Comparison of ENCODE assay signal across 27 cellular contexts in genomic region chr2:20292984-20293383, GRCh38.
"Had no signal": no experiment of that assay in that cellular context is flagged by ENCODE, and none has a peak within 500 bp of the region (broad histone marks: within the 10 kb centered on the region; RNA-seq: fewer than 3 reads in every experiment).

No MANE protein-coding gene starts in this region.

- H3K27me3 Mint-ChIP-seq: memory B cell; naive thymus-derived CD4-positive, alpha-beta T cell; natural killer cell treated with Interleukin-12 subunit alpha and Interleukin-12 subunit beta and Interleukin-15 and Interleukin-18, amount 100 ng/mL, for 72 hours; stimulated activated naive CD8-positive, alpha-beta T cell treated with anti-CD3 and anti-CD28 coated beads, Interleukin-15, Interleukin-2, amounts not matched to agents 100 ng/mL and 50 ng/mL, for 24 hours had no signal

- H3K36me3 ChIP-seq: prostate gland had no signal

- H3K4me1 ChIP-seq: left lung, prostate gland, tibial artery, upper lobe of right lung had no signal

- H3K4me3 ChIP-seq: left lung, mucosa of descending colon, pancreas, prostate gland, sigmoid colon, spleen, suprapubic skin, thoracic aorta, tibial artery, upper lobe of right lung had no signal

- H3K9me3 ChIP-seq: left lung, mucosa of descending colon, pancreas, prostate gland, sigmoid colon, spleen, suprapubic skin, thoracic aorta, tibial artery, upper lobe of right lung had no signal

- H3K27ac Mint-ChIP-seq: memory B cell; natural killer cell treated with Interleukin-12 subunit alpha and Interleukin-12 subunit beta and Interleukin-15 and Interleukin-18, amount 100 ng/mL, for 72 hours; stimulated activated effector memory CD8-positive, alpha-beta T cell treated with anti-CD3 and anti-CD28 coated beads, Interleukin-12 subunit alpha, Interleukin-12 subunit beta, amount 100 ng/mL, for 72 hours; stimulated activated naive CD8-positive, alpha-beta T cell treated with anti-CD3 and anti-CD28 coated beads, Interleukin-15, Interleukin-2, amounts not matched to agents 100 ng/mL and 50 ng/mL, for 24 hours had no signal

- H3K27ac ChIP-seq: left lung, pancreas, prostate gland, sigmoid colon, spleen, suprapubic skin, thoracic aorta, tibial artery, upper lobe of right lung had no signal

- H3K4me3 Mint-ChIP-seq: memory B cell; naive thymus-derived CD4-positive, alpha-beta T cell; natural killer cell treated with Interleukin-12 subunit alpha and Interleukin-12 subunit beta and Interleukin-15 and Interleukin-18, amount 100 ng/mL, for 72 hours; stimulated activated effector memory CD8-positive, alpha-beta T cell treated with anti-CD3 and anti-CD28 coated beads, Interleukin-12 subunit alpha, Interleukin-12 subunit beta, amount 100 ng/mL, for 72 hours; stimulated activated naive CD8-positive, alpha-beta T cell treated with anti-CD3 and anti-CD28 coated beads, Interleukin-15, Interleukin-2, amounts not matched to agents 100 ng/mL and 50 ng/mL, for 24 hours had no signal

- H3K36me3 Mint-ChIP-seq: stimulated activated effector memory CD8-positive, alpha-beta T cell treated with anti-CD3 and anti-CD28 coated beads, Interleukin-12 subunit alpha, Interleukin-12 subunit beta, amount 100 ng/mL, for 72 hours had no signal

- DNase-seq: hippocampal formation; kidney glomerular epithelial cell; left cardiac atrium; left lung; midbrain; mucosa of descending colon; naive thymus-derived CD4-positive, alpha-beta T cell; nucleus accumbens; pancreas; posterior cingulate gyrus; retina; right cardiac atrium; sigmoid colon; small intestine; spleen; stimulated activated CD4-positive, alpha-beta T cell treated with anti-CD3 and anti-CD28 coated beads, Interleukin-4, amount 100 ng/mL, for 24 hours; stimulated activated naive CD4-positive, alpha-beta T cell; tibial artery; trophoblast cell; upper lobe of right lung had no signal

- H3K27me3 ChIP-seq: left lung, pancreas, sigmoid colon, spleen, suprapubic skin, tibial artery, upper lobe of right lung had no signal

- ATAC-seq: left lung; mucosa of descending colon; naive thymus-derived CD4-positive, alpha-beta T cell; natural killer cell treated with Interleukin-12 subunit alpha and Interleukin-12 subunit beta and Interleukin-15 and Interleukin-18, amount 100 ng/mL, for 72 hours; pancreas; right cardiac atrium; stimulated activated effector memory CD8-positive, alpha-beta T cell treated with anti-CD3 and anti-CD28 coated beads, Interleukin-12 subunit alpha, Interleukin-12 subunit beta, amount 100 ng/mL, for 72 hours; upper lobe of right lung had no signal
